8 cellular contexts compared by ENCODE assay signal in genomic region chr11:3894128-3894731, GRCh38. TPM values are rescaled to one million over a fixed set of nuclear protein-coding genes. Genes with fewer than 3 reads are reported as not detected.
A peak's percentile ranks its signal among the peaks of the same experiment; 100 is the strongest.
DNase-seq lines count a peak whose midpoint lies in the region; ATAC-seq and TF ChIP-seq lines count a peak whose summit lies in the region.

No MANE protein-coding gene starts in this region.

- H3K27me3 ChIP-seq in esophagus squamous epithelium, result no peaks in the 10 kb centered on the region

- intact Hi-C loops in esophagus squamous epithelium (cut with DNase I), result no loop called here

- ATAC-seq in GM18508 (IDR thresholded peaks at IDR 0.05; ENCODE audit: insufficient read depth, unreplicated experiment) (peak; percentile 94), GM21825 (IDR thresholded peaks at IDR 0.05; ENCODE audit: unreplicated experiment) (peak; percentile 98)
- ATAC-seq in stimulated activated naive CD8-positive, alpha-beta T cell treated with anti-CD3 and anti-CD28 coated beads, Interleukin-15, amount 100 ng/mL, for 72 hours, result peak; percentile 86

- peak overlapping the region; percentile 29 to 41 for H3K4me3 Mint-ChIP-seq in stimulated activated naive CD8-positive, alpha-beta T cell treated with anti-CD3 and anti-CD28 coated beads, Interleukin-15, amount 100 ng/mL, for 72 hours

- TF ChIP-seq POLR2A in esophagus squamous epithelium (IDR thresholded peaks at IDR 0.05), result no peak

- TF ChIP-seq CTCF in esophagus squamous epithelium (IDR thresholded peaks at IDR 0.05), result no peak

- peak overlapping the region; percentile 24 to 53 (median 38) for H3K27ac ChIP-seq in esophagus squamous epithelium

- H3K27ac Mint-ChIP-seq in stimulated activated naive CD8-positive, alpha-beta T cell treated with anti-CD3 and anti-CD28 coated beads, Interleukin-15, amount 100 ng/mL, for 72 hours, result peak overlapping the region; percentile 67 to 79

- no peaks in the 10 kb centered on the region for H3K9me3 ChIP-seq in esophagus squamous epithelium

- H3K4me1 Mint-ChIP-seq in stimulated activated naive CD8-positive, alpha-beta T cell treated with anti-CD3 and anti-CD28 coated beads, Interleukin-15, amount 100 ng/mL, for 72 hours, result peaks cover 50% of the 10 kb centered on the region

- H3K4me1 ChIP-seq in esophagus squamous epithelium, result peaks cover 11 to 44% (median 19%) of the 10 kb centered on the region in 3 donors

- peak; percentile 94 for DNase-seq in NAMALWA (ENCODE audit: low spot score)
- DNase-seq in esophagus squamous epithelium (lab: John Stamatoyannopoulos, UW), result peak; percentile 23
- DNase-seq in stimulated activated naive CD8-positive, alpha-beta T cell treated with anti-CD3 and anti-CD28 coated beads, Interleukin-15, amount 100 ng/mL, for 72 hours, result peak in 1 of 2 donors; percentile 28
- no peak for DNase-seq in HK-2 (ENCODE audit: unreplicated experiment)
- DNase-seq in NK-92 (lab: John Stamatoyannopoulos, UW; ENCODE audit: unreplicated experiment), result no peak
- no peak for DNase-seq in inferior parietal cortex (ENCODE audit: extremely low spot score)

- H3K4me3 ChIP-seq in esophagus squamous epithelium, result no peak overlapping the region

- 60 to 65% methylated on average over 4 to 5 of the region's 5 CpGs for WGBS in esophagus squamous epithelium, 2 donors

- no peaks in the 10 kb centered on the region for H3K9me3 Mint-ChIP-seq in stimulated activated naive CD8-positive, alpha-beta T cell treated with anti-CD3 and anti-CD28 coated beads, Interleukin-15, amount 100 ng/mL, for 72 hours

- H3K27me3 Mint-ChIP-seq in stimulated activated naive CD8-positive, alpha-beta T cell treated with anti-CD3 and anti-CD28 coated beads, Interleukin-15, amount 100 ng/mL, for 72 hours, result no peaks in the 10 kb centered on the region

- H3K36me3 ChIP-seq in esophagus squamous epithelium, result peaks cover 0 to 9% (median 0%) of the 10 kb centered on the region in 3 donors

RNA-seq across cellular contexts. Expression of gene STIM1, which starts 38.8 kb away (rescaled TPM):
- total RNA-seq in esophagus squamous epithelium, result 100 to 1,000 TPM in 1 of 4 donors, 10 to 100 TPM in 3; 50.1 to 112 (median 63.3) TPM

RNA-seq across cellular contexts. Expression of gene RHOG, which starts 53.5 kb away (rescaled TPM):
- 10 to 100 TPM; 51.6 to 84.5 (median 72.7) TPM for total RNA-seq in esophagus squamous epithelium

Comparison
In these comparisons a context has a peak if more than half of its experiments do, and no peak if none do; other contexts are left out.
1. DNase-seq: peak in NAMALWA (single experiment) and esophagus squamous epithelium (single experiment); none in HK-2 (single experiment), NK-92 (single experiment) and inferior parietal cortex (single experiment).
2. Peak in every context shown above with its lines, with median percentiles within 50 percentile points of each other: ATAC-seq.